In genomic region chr7:7820939-7821338, GRCh38 we compare ENCODE assay signal across 13 cellular contexts.
DNase-seq lines count a peak whose midpoint lies in the region; ATAC-seq and TF ChIP-seq lines count a peak whose summit lies in the region.
"Had no signal": no experiment of that assay in that cellular context is flagged by ENCODE, and none has a peak within 500 bp of the region (broad histone marks: within the 10 kb centered on the region; RNA-seq: fewer than 3 reads in every experiment).

No MANE protein-coding gene starts in this region.

- intact Hi-C loops in mammary epithelial cell (cut with micrococcal nuclease) = no loop called here

- H3K4me2 ChIP-seq in mammary epithelial cell (ENCODE audit: insufficient read depth, low read depth, low read length) = no peak overlapping the region

- no peak overlapping the region for H2AFZ ChIP-seq in mammary epithelial cell (ENCODE audit: low read depth, low read length)

- H3K36me3 ChIP-seq in mammary epithelial cell (ENCODE audit: insufficient read depth, low read length) = peaks cover 2% of the 10 kb centered on the region

- no peak overlapping the region for H3K9ac ChIP-seq in mammary epithelial cell (ENCODE audit: insufficient read depth, low read length)

- WGBS in mammary epithelial cell (ENCODE audit: low coverage, missing lambda C conversion rate) = 98% methylated on average over 3 of the region's 3 CpGs

- peaks cover 6 to 17% of the 10 kb centered on the region in 2 donors for H3K36me3 Mint-ChIP-seq in naive B cell

- dilution Hi-C loops in mammary epithelial cell (cut with HindIII; ENCODE audit: low sequenced_read_pairs) = no loop called here

- TF ChIP-seq CTCF in mammary epithelial cell (conservative IDR thresholded peaks at IDR 0.05 in 1 of 2, IDR thresholded peaks at IDR 0.05 in 1 of 2; ENCODE audit: extremely low read depth in 1 of 2, insufficient read depth in 1 of 2, low read depth in 1 of 2, low read length in 2 of 2) = no peak

- H3K9me3 ChIP-seq in mammary epithelial cell (replicated peaks; ENCODE audit: insufficient read depth, low read length) = no peaks in the 10 kb centered on the region

- H3K79me2 ChIP-seq in mammary epithelial cell (ENCODE audit: insufficient read depth, low read length) = no peaks in the 10 kb centered on the region

- H3K27me3 ChIP-seq in mammary epithelial cell (ENCODE audit: insufficient read depth, low read length) = no peaks in the 10 kb centered on the region

- H3K27me3 Mint-ChIP-seq in naive B cell = no peaks in the 10 kb centered on the region
- H3K27me3 Mint-ChIP-seq: progenitor cell of endocrine pancreas had no signal

- peak; percentile 46 for DNase-seq in DMS 273 (lab: John Stamatoyannopoulos, UW; ENCODE audit: unreplicated experiment)
- DNase-seq in DMS 273 treated with DMSO at 0.1 percent for 48 hours (lab: John Stamatoyannopoulos, UW) = no peak
- peak; percentile 14 to 85 (median 54) for DNase-seq in NCI-H1417 (lab: John Stamatoyannopoulos, UW)
- DNase-seq in naive B cell = no peak
- no peak for DNase-seq in mammary epithelial cell
- DNase-seq in middle frontal gyrus (ENCODE audit: extremely low spot score, low spot score) = no peak
- no peak for DNase-seq in NCI-H2171 treated with DMSO at 0.1 percent for 48 hours (lab: John Stamatoyannopoulos, UW)
- DNase-seq: effector CD4-positive, alpha-beta T cell; HCEC 1CT; NCI-H2029 had no signal

- H3K9me3 Mint-ChIP-seq in naive B cell = peaks cover 3 to 17% (median 8%) of the 10 kb centered on the region in 7 donors

- H3K27ac Mint-ChIP-seq in naive B cell = peak overlapping the region in 4 of 6 donors; percentile 17 to 72 (median 51)
- H3K27ac Mint-ChIP-seq: progenitor cell of endocrine pancreas had no signal

- in situ Hi-C loops in mammary epithelial cell (cut with MboI; ENCODE audit: low sequenced_read_pairs in 2 of 2) = no loop called here

- ATAC-seq in HG02870 (IDR thresholded peaks at IDR 0.05; ENCODE audit: unreplicated experiment) (peak; percentile 49), naive B cell (ENCODE audit: low read depth in 2 of 2) (peak; percentile 58 to 70)

- peaks cover 34 to 51% (median 43%) of the 10 kb centered on the region in 3 donors for H3K4me1 Mint-ChIP-seq in naive B cell

- no peak overlapping the region for H3K27ac ChIP-seq in mammary epithelial cell (ENCODE audit: insufficient read depth, low read depth, low read length)
- H3K27ac ChIP-seq: 22Rv1 had no signal

- BruUV-seq in mammary epithelial cell (replicated peaks; lab: Mats Ljungman, UMichigan) = no TSS peak

- peak overlapping the region in 7 of 8 donors; percentile 11 to 57 (median 33) for H3K4me3 Mint-ChIP-seq in naive B cell

- no peaks in the 10 kb centered on the region for H4K20me1 ChIP-seq in mammary epithelial cell (ENCODE audit: insufficient read depth, low read length)

- H3K4me3 ChIP-seq in mammary epithelial cell (replicated peaks in 1 of 3; ENCODE audit: insufficient read depth in 1 of 3, low read depth in 2 of 3, low read length in 3 of 3) = no peak overlapping the region

- no peaks in the 10 kb centered on the region for H3K4me1 ChIP-seq in mammary epithelial cell (ENCODE audit: insufficient read depth, low read length)

- CTCF ChIA-PET in mammary epithelial cell (lab: Charles Lee; ENCODE audit: low non-redundant PET) = no interaction called here

Comparison
In these comparisons a context has a peak if more than half of its experiments do, and no peak if none do; other contexts are left out.
1. DNase-seq: peak in DMS 273 (single experiment) and NCI-H1417 (3 of 3); none in DMS 273 treated with DMSO at 0.1 percent for 48 hours (single experiment), naive B cell (single experiment), mammary epithelial cell (single experiment), middle frontal gyrus (single experiment) and NCI-H2171 treated with DMSO at 0.1 percent for 48 hours (single experiment).